Comparison of ENCODE assay signal across 21 cellular contexts in genomic region chr2:234711308-234711707, GRCh38.
"Had no signal": no experiment of that assay in that cellular context is flagged by ENCODE, and none has a peak within 500 bp of the region (broad histone marks: within the 10 kb centered on the region; RNA-seq: fewer than 3 reads in every experiment).

No MANE protein-coding gene starts in this region.

- H3K36me3 Mint-ChIP-seq: mesothelial cell of epicardium, naive B cell had no signal

- DNase-seq: colonic mucosa; cortex of kidney; effector CD8-positive, alpha-beta T cell; foreskin keratinocyte; heart left ventricle; left cardiac atrium; left lung; left ventricle myocardium superior; lower lobe of right lung; mesenchymal stem cell; mucosa of descending colon; naive B cell had no signal

- H3K27ac Mint-ChIP-seq: dendritic cell treated with granulocyte-macrophage colony-stimulating factor and Interleukin-4, amounts not matched to agents 40 ng/mL and 50 ng/mL, for 4 days; mesothelial cell of epicardium; naive B cell had no signal

- H3K4me2 ChIP-seq: hepatocyte had no signal

- H3K4me1 ChIP-seq: colonic mucosa, esophagus muscularis mucosa, foreskin keratinocyte, gastroesophageal sphincter, heart left ventricle, left lung, lower lobe of right lung had no signal

- H3K9me3 Mint-ChIP-seq: dendritic cell treated with granulocyte-macrophage colony-stimulating factor and Interleukin-4, amounts not matched to agents 40 ng/mL and 50 ng/mL, for 4 days; mesothelial cell of epicardium had no signal

- H2AFZ ChIP-seq: hepatocyte had no signal

- H3K27me3 ChIP-seq: colonic mucosa, esophagus muscularis mucosa, hepatocyte, left lung had no signal

- H3K9me3 ChIP-seq: colonic mucosa, esophagus muscularis mucosa, gastroesophageal sphincter, heart left ventricle, left lung, lower lobe of right lung, mucosa of descending colon had no signal

- ATAC-seq: foreskin keratinocyte, gastroesophageal sphincter, heart left ventricle, left cardiac atrium, left lung, left ventricle myocardium superior, lower lobe of right lung, mucosa of descending colon had no signal

- H3K79me2 ChIP-seq: hepatocyte had no signal

- H3K27ac ChIP-seq: colonic mucosa, esophagus muscularis mucosa, foreskin keratinocyte, gastroesophageal sphincter, heart left ventricle, hepatocyte, left lung, lower lobe of right lung had no signal

- H3K36me3 ChIP-seq: colonic mucosa, esophagus muscularis mucosa, gastroesophageal sphincter, heart left ventricle, left lung, lower lobe of right lung had no signal

- FAIRE-seq: endothelial cell of umbilical vein, frontal cortex, islet of Langerhans, keratinocyte had no signal

- H3K4me3 ChIP-seq: colonic mucosa, esophagus muscularis mucosa, gastroesophageal sphincter, heart left ventricle, hepatocyte, left lung, lower lobe of right lung, mucosa of descending colon had no signal
